Comparison of ENCODE assay signal across 1 cellular context in genomic region chr5:142017832-142018427, GRCh38.
TF ChIP-seq lines count a peak whose summit lies in the region.

No MANE protein-coding gene starts in this region.

TF ChIP-seq in GM23338, 12 proteins besides CTCF, POLR2A, EP300 and RAD21 (continued from another document):
- TF ChIP-seq ZNF462 (CRISPR knock-in tag; IDR thresholded peaks at IDR 0.05) = no peak
- no peak for TF ChIP-seq EZH2 (IDR thresholded peaks at IDR 0.05; ENCODE audit: low read depth, unreplicated experiment)
- TF ChIP-seq POLR2AphosphoS5 (IDR thresholded peaks at IDR 0.05; ENCODE audit: low read depth) = no peak
- TF ChIP-seq CREB1 (CRISPR knock-in tag; IDR thresholded peaks at IDR 0.05; ENCODE audit: low read depth) = no peak
- TF ChIP-seq JUNB (IDR thresholded peaks at IDR 0.05; ENCODE audit: unreplicated experiment) = no peak
- no peak for TF ChIP-seq ZNF331 (CRISPR knock-in tag; IDR thresholded peaks at IDR 0.05; ENCODE audit: low read depth)
- TF ChIP-seq, protein P1, sequence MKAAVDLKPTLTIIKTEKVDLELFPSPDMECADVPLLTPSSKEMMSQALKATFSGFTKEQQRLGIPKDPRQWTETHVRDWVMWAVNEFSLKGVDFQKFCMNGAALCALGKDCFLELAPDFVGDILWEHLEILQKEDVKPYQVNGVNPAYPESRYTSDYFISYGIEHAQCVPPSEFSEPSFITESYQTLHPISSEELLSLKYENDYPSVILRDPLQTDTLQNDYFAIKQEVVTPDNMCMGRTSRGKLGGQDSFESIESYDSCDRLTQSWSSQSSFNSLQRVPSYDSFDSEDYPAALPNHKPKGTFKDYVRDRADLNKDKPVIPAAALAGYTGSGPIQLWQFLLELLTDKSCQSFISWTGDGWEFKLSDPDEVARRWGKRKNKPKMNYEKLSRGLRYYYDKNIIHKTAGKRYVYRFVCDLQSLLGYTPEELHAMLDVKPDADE (IDR thresholded peaks at IDR 0.05) = no peak
TF ChIP-seq in GM23338: peak in this region for 0.
